Comparison of ENCODE assay signal across 8 cellular contexts in the genomic region with DNA sequence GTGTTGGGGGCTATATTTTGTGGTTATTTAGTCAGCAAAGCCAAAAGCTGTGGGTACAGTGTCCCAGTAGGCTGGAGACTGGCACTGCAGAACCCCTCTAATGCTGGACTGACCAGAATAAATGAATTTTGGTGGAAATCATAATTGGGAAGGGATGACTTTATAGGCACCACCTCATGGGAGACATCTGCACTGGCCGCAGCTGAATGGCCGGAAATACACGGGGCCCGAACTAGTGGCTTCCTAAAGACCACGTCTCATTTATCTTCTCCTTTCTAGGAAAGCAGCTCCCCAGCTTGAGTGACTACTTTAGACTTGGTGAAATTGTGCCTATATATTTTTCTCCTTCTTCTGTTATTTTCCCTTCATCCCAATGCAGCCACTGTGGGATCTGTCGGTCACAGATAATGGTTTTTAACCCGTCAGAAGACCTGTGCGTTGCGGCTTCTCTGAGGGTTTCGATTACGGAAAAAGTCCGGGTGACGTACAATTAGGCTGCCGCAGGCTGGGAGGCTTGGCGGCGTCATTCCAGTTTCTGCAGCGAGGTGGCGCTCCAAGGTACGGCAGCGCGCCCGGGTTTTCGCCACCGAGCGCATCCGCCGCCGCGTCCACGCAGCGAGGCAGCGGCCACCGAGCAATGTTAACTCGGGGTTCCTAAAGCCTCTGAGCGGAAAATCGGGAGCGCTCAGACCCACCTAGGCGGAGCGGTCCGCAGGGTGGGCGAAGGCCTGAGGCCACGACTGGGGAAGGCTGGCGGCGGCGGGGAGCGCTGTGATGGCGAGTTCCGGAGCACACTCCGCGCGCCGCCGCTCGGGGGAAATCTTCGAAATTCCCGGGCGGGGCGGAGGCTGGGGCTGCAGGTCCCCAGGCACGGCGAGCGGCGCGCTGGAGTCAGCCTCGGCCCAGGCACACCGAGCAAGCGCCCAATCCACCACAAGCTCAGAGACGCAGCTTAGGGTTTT. TPM values are rescaled to one million over a fixed set of nuclear protein-coding genes. Genes with fewer than 3 reads are reported as not detected.
DNase-seq lines count a peak whose midpoint lies in the region; ATAC-seq and TF ChIP-seq lines count a peak whose summit lies in the region.

No MANE protein-coding gene starts in this region.

- no peaks in the 10 kb centered on the region for H3K9me3 ChIP-seq in liver (ENCODE audit: control insufficient read depth in 4 of 4, low read length in 3 of 4)

- H3K27me3 ChIP-seq in liver (ENCODE audit: control insufficient read depth in 4 of 4, insufficient read depth in 4 of 4, low read length in 3 of 4) = no peaks in the 10 kb centered on the region

- peaks cover 13 to 54% (median 33%) of the 10 kb centered on the region in 4 donors for H3K4me1 ChIP-seq in liver (ENCODE audit: control insufficient read depth in 4 of 4, insufficient read depth in 4 of 4, low read length in 3 of 4)

- peak; percentile 98 for TF ChIP-seq CTCF in 22Rv1 (IDR thresholded peaks at IDR 0.05)
- peak; percentile 98 for TF ChIP-seq CTCF in liver (IDR thresholded peaks at IDR 0.05; ENCODE audit: low read depth, low read length, missing input control)

- ATAC-seq in GM18508 (IDR thresholded peaks at IDR 0.05; ENCODE audit: insufficient read depth, unreplicated experiment) (peak; percentile 71), HG02973 (IDR thresholded peaks at IDR 0.05; ENCODE audit: unreplicated experiment) (peak; percentile 71)

- peak; percentile 86 to 90 for TF ChIP-seq RAD21 in liver (IDR thresholded peaks at IDR 0.05)

- peak overlapping the region; percentile 47 to 84 for H3K9ac ChIP-seq in liver (ENCODE audit: low read depth in 1 of 2, low read length in 2 of 2)

- no peaks in the 10 kb centered on the region for H3K36me3 ChIP-seq in liver (ENCODE audit: control insufficient read depth in 4 of 4, insufficient read depth in 3 of 4, low read depth in 1 of 4, low read length in 3 of 4)

- DNase-seq in NCI-H226 = peak; percentile 83
- DNase-seq in activated CD4-positive, alpha-beta T cell treated with anti-CD3 and anti-CD28 coated beads for 1 hour = peak; percentile 41
- DNase-seq in stimulated activated CD4-positive, alpha-beta T cell treated with anti-CD3 and anti-CD28 coated beads, Interleukin-4, amount 100 ng/mL, for 48 hours (ENCODE audit: low read depth in 2 of 2) = peak; percentile 66 to 75

- H3K4me3 ChIP-seq in liver (ENCODE audit: low read depth in 1 of 3, low read length in 3 of 3) = peak overlapping the region; percentile 67 to 87 (median 75)

- H3K27ac ChIP-seq in 22Rv1 (no peak overlapping the region), cingulate gyrus (ENCODE audit: low read depth, low read length) (peak overlapping the region; percentile 4), liver (ENCODE audit: low read depth in 1 of 2, low read length in 2 of 2) (peak overlapping the region; percentile 69 to 73)

- WGBS in liver = under 1% methylated on average over 67 of the region's 67 CpGs

TF ChIP-seq in liver, 16 proteins besides CTCF, POLR2A, EP300 and RAD21:
- TF ChIP-seq, protein P1, sequence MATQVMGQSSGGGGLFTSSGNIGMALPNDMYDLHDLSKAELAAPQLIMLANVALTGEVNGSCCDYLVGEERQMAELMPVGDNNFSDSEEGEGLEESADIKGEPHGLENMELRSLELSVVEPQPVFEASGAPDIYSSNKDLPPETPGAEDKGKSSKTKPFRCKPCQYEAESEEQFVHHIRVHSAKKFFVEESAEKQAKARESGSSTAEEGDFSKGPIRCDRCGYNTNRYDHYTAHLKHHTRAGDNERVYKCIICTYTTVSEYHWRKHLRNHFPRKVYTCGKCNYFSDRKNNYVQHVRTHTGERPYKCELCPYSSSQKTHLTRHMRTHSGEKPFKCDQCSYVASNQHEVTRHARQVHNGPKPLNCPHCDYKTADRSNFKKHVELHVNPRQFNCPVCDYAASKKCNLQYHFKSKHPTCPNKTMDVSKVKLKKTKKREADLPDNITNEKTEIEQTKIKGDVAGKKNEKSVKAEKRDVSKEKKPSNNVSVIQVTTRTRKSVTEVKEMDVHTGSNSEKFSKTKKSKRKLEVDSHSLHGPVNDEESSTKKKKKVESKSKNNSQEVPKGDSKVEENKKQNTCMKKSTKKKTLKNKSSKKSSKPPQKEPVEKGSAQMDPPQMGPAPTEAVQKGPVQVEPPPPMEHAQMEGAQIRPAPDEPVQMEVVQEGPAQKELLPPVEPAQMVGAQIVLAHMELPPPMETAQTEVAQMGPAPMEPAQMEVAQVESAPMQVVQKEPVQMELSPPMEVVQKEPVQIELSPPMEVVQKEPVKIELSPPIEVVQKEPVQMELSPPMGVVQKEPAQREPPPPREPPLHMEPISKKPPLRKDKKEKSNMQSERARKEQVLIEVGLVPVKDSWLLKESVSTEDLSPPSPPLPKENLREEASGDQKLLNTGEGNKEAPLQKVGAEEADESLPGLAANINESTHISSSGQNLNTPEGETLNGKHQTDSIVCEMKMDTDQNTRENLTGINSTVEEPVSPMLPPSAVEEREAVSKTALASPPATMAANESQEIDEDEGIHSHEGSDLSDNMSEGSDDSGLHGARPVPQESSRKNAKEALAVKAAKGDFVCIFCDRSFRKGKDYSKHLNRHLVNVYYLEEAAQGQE (IDR thresholded peaks at IDR 0.05) = peak; percentile 22
- TF ChIP-seq FOXA2 (IDR thresholded peaks at IDR 0.05) (peak; percentile 7), YY1 (IDR thresholded peaks at IDR 0.05) (peak; percentile 33), TAF1 (conservative IDR thresholded peaks at IDR 0.05) (no peak)
- TF ChIP-seq, protein P2, sequence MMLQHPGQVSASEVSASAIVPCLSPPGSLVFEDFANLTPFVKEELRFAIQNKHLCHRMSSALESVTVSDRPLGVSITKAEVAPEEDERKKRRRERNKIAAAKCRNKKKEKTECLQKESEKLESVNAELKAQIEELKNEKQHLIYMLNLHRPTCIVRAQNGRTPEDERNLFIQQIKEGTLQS (IDR thresholded peaks at IDR 0.05) = no peak
- TF ChIP-seq, protein P3, sequence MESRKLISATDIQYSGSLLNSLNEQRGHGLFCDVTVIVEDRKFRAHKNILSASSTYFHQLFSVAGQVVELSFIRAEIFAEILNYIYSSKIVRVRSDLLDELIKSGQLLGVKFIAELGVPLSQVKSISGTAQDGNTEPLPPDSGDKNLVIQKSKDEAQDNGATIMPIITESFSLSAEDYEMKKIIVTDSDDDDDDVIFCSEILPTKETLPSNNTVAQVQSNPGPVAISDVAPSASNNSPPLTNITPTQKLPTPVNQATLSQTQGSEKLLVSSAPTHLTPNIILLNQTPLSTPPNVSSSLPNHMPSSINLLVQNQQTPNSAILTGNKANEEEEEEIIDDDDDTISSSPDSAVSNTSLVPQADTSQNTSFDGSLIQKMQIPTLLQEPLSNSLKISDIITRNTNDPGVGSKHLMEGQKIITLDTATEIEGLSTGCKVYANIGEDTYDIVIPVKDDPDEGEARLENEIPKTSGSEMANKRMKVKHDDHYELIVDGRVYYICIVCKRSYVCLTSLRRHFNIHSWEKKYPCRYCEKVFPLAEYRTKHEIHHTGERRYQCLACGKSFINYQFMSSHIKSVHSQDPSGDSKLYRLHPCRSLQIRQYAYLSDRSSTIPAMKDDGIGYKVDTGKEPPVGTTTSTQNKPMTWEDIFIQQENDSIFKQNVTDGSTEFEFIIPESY (IDR thresholded peaks at IDR 0.05) = no peak

RNA-seq across cellular contexts. Expression of a gene that starts 26.3 kb away (rescaled TPM):
- 1 to 10 TPM; 5.9 to 6.4 TPM for total RNA-seq in liver
- polyA plus RNA-seq in liver = 10 to 100 TPM; 12.0 to 22.4 TPM
